8 cellular contexts compared by ENCODE assay signal in genomic region chr7:28408974-28409715, GRCh38.
DNase-seq lines count a peak whose midpoint lies in the region.

No MANE protein-coding gene starts in this region.

- DNase-seq in DMS114 treated with DMSO at 0.1 percent for 48 hours (lab: John Stamatoyannopoulos, UW; ENCODE audit: unreplicated experiment) (peak; percentile 51), HPDE6-E6E7 (ENCODE audit: extremely low spot score) (peak; percentile 90), NT2/D1 (ENCODE audit: low read depth, low spot score) (peak; percentile 92), fibroblast of gingiva (ENCODE audit: low read depth) (peak; percentile 93), AML-193 (lab: John Stamatoyannopoulos, UW) (no peak)
- peak; percentile 79 to 81 for DNase-seq in activated T-cell treated with anti-CD3 and anti-CD28 coated beads, Interleukin-2, amount 50 U/mL, for 48 hours
- peak; percentile 43 for DNase-seq in stimulated activated CD8-positive, alpha-beta memory T cell treated with anti-CD3 and anti-CD28 coated beads, Interleukin-7, amount 100 ng/mL, for 24 hours (ENCODE audit: low read depth)

- peak overlapping the region; percentile 80 for H3K9ac ChIP-seq in NT2/D1 (ENCODE audit: insufficient read length, low read depth)

- H3K4me3 ChIP-seq in NT2/D1 (ENCODE audit: insufficient read length, low read depth) (peak overlapping the region; percentile 73), muscle layer of duodenum (ENCODE audit: low read depth in 1 of 2, low read length in 2 of 2) (peak overlapping the region; percentile 74 to 80)

- peak overlapping the region; percentile 82 for H3K27ac ChIP-seq in muscle layer of duodenum (ENCODE audit: low read length)

- H3K4me1 ChIP-seq in NT2/D1 (ENCODE audit: insufficient read depth, insufficient read length) (peaks cover 3% of the 10 kb centered on the region), muscle layer of duodenum (ENCODE audit: control insufficient read depth in 1 of 2, insufficient read depth in 2 of 2, low read length in 2 of 2) (no peaks in the 10 kb centered on the region)

- peaks cover 41% of the 10 kb centered on the region for H3K27me3 ChIP-seq in NT2/D1 (ENCODE audit: insufficient read depth, insufficient read length)
- H3K27me3 ChIP-seq in muscle layer of duodenum (ENCODE audit: low read depth, low read length), result peaks cover 10% of the 10 kb centered on the region

- H3K9me3 ChIP-seq in NT2/D1 (ENCODE audit: insufficient read depth, low read length) (no peaks in the 10 kb centered on the region), muscle layer of duodenum (ENCODE audit: control insufficient read depth in 1 of 2, low read length in 2 of 2) (no peaks in the 10 kb centered on the region)

- no peaks in the 10 kb centered on the region for H3K36me3 ChIP-seq in NT2/D1 (ENCODE audit: insufficient read depth, insufficient read length, low read length)
- no peaks in the 10 kb centered on the region for H3K36me3 ChIP-seq in muscle layer of duodenum (ENCODE audit: control insufficient read depth in 1 of 2, insufficient read depth in 2 of 2, low read length in 2 of 2)

Comparison
In these comparisons a context has a peak if more than half of its experiments do, and no peak if none do; other contexts are left out.
1. DNase-seq: peak in DMS114 treated with DMSO at 0.1 percent for 48 hours (single experiment), HPDE6-E6E7 (single experiment), NT2/D1 (single experiment), activated T-cell treated with anti-CD3 and anti-CD28 coated beads, Interleukin-2, amount 50 U/mL, for 48 hours (2 of 2), fibroblast of gingiva (single experiment) and stimulated activated CD8-positive, alpha-beta memory T cell treated with anti-CD3 and anti-CD28 coated beads, Interleukin-7, amount 100 ng/mL, for 24 hours (single experiment); none in AML-193 (0 of 2).